In the genomic region with DNA sequence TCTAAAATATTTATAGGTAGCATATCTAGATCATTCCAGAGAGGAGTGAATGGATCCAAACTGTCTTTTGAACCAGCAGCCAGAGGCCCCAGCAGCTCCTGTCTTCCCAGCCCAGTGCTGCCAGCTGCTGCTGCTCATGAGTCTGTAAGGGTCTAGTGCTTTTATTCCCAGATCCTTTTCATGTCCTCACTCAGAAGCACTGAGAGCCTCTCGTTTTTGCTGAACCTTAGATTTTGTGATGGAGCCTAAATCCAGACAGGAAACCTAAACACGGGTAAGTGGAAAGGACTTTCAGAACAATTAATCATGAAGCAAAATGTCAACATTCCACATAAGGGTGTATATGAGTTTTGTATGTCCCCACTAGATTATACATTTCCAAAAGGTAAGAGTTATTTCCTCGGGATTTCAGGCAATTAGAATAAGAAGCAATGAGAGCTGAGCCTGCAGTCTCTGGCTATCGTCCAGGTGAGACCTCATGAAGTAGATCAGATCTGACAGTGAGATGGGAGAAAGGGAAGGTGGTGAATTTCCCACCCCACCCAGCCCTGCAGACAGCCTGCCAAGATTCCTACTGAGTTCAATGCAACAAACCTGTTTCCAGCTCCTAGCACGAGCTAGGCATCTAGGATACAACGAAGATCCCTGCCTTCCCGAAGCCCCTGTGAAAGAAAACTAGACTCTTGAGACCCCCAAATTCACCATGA, we compare ENCODE assay signal across 19 cellular contexts.
DNase-seq lines count a peak whose midpoint lies in the region; ATAC-seq and TF ChIP-seq lines count a peak whose summit lies in the region.
"Had no signal": no experiment of that assay in that cellular context is flagged by ENCODE, and none has a peak within 500 bp of the region (broad histone marks: within the 10 kb centered on the region; RNA-seq: fewer than 3 reads in every experiment).

No MANE protein-coding gene starts in this region.

- peaks cover 2% of the 10 kb centered on the region for H3K27me3 Mint-ChIP-seq in dendritic cell treated with granulocyte-macrophage colony-stimulating factor and Interleukin-4, amounts not matched to agents 40 ng/mL and 50 ng/mL, for 4 days
- peaks cover 19% of the 10 kb centered on the region for H3K27me3 Mint-ChIP-seq in neural progenitor cell (ENCODE audit: insufficient read depth, low read depth)
- H3K27me3 Mint-ChIP-seq in stimulated activated memory B cell treated with anti-CD40 and anti-IgM and Interleukin-4, amounts not matched to agents 10 μg/mL and 1 μg/mL and 100 μg/mL, for 72 hours: no peaks in the 10 kb centered on the region
- H3K27me3 Mint-ChIP-seq in activated T-cell treated with anti-CD3 and anti-CD28 coated beads, Interleukin-2, amount 50 U/mL, for 4 hours (ENCODE audit: low read depth): no peaks in the 10 kb centered on the region
- H3K27me3 Mint-ChIP-seq: activated naive CD8-positive, alpha-beta T cell treated with anti-CD3 and anti-CD28 coated beads, Interleukin-2, amount 50 U/mL, for 24 hours had no signal

- no peak for ATAC-seq in activated CD4-positive, CD25-positive, alpha-beta regulatory T cell treated with anti-CD3 and anti-CD28 coated beads, Interleukin-2, amount 50 U/mL, for 24 hours
- no peak for ATAC-seq in stimulated activated memory B cell treated with anti-CD40 and anti-IgM and Interleukin-4, amounts not matched to agents 10 μg/mL and 1 μg/mL and 100 μg/mL, for 72 hours
- no peak for ATAC-seq in activated T-cell treated with anti-CD3 and anti-CD28 coated beads, Interleukin-2, amount 50 U/mL, for 4 hours
- ATAC-seq: activated naive CD8-positive, alpha-beta T cell treated with anti-CD3 and anti-CD28 coated beads, Interleukin-2, amount 50 U/mL, for 24 hours; CD8-positive, alpha-beta T cell; naive thymus-derived CD4-positive, alpha-beta T cell had no signal

- no peaks in the 10 kb centered on the region for H3K9me3 Mint-ChIP-seq in dendritic cell treated with granulocyte-macrophage colony-stimulating factor and Interleukin-4, amounts not matched to agents 40 ng/mL and 50 ng/mL, for 4 days
- peaks cover 2% of the 10 kb centered on the region for H3K9me3 Mint-ChIP-seq in neural progenitor cell
- H3K9me3 Mint-ChIP-seq in stimulated activated memory B cell treated with anti-CD40 and anti-IgM and Interleukin-4, amounts not matched to agents 10 μg/mL and 1 μg/mL and 100 μg/mL, for 72 hours: no peaks in the 10 kb centered on the region
- peaks cover 3% of the 10 kb centered on the region for H3K9me3 Mint-ChIP-seq in activated T-cell treated with anti-CD3 and anti-CD28 coated beads, Interleukin-2, amount 50 U/mL, for 4 hours
- H3K9me3 Mint-ChIP-seq: activated naive CD8-positive, alpha-beta T cell treated with anti-CD3 and anti-CD28 coated beads, Interleukin-2, amount 50 U/mL, for 24 hours; CD8-positive, alpha-beta T cell had no signal

- no peaks in the 10 kb centered on the region for H3K36me3 Mint-ChIP-seq in dendritic cell treated with granulocyte-macrophage colony-stimulating factor and Interleukin-4, amounts not matched to agents 40 ng/mL and 50 ng/mL, for 4 days (ENCODE audit: low read depth)
- no peaks in the 10 kb centered on the region for H3K36me3 Mint-ChIP-seq in neural progenitor cell
- H3K36me3 Mint-ChIP-seq in stimulated activated memory B cell treated with anti-CD40 and anti-IgM and Interleukin-4, amounts not matched to agents 10 μg/mL and 1 μg/mL and 100 μg/mL, for 72 hours: no peaks in the 10 kb centered on the region
- H3K36me3 Mint-ChIP-seq in activated T-cell treated with anti-CD3 and anti-CD28 coated beads, Interleukin-2, amount 50 U/mL, for 4 hours (ENCODE audit: insufficient read depth): no peaks in the 10 kb centered on the region
- H3K36me3 Mint-ChIP-seq: CD8-positive, alpha-beta T cell had no signal

- no peak overlapping the region for H2AFZ ChIP-seq in neural progenitor cell (replicated peaks)

- peak overlapping the region; percentile 63 for H3K4me2 ChIP-seq in neural progenitor cell

- H3K27ac ChIP-seq in neural progenitor cell: peak overlapping the region; percentile 23
- H3K27ac ChIP-seq: SK-N-MC, testis, VCaP had no signal

- peaks cover 39% of the 10 kb centered on the region for H3K4me1 ChIP-seq in neural progenitor cell

- no peaks in the 10 kb centered on the region for H4K20me1 ChIP-seq in neural progenitor cell (ENCODE audit: low read depth)

- no peak overlapping the region for H3K4me3 ChIP-seq in neural progenitor cell
- H3K4me3 ChIP-seq: SK-N-MC, testis had no signal

- H3K79me2 ChIP-seq in neural progenitor cell (ENCODE audit: low read depth): no peaks in the 10 kb centered on the region

- H3K27me3 ChIP-seq in neural progenitor cell: peaks cover 12% of the 10 kb centered on the region
- H3K27me3 ChIP-seq: testis had no signal

- no peaks in the 10 kb centered on the region for H3K9me3 ChIP-seq in neural progenitor cell (ENCODE audit: low read depth)
- H3K9me3 ChIP-seq: testis had no signal

- no peak overlapping the region for H3K9ac ChIP-seq in neural progenitor cell

- H3K36me3 ChIP-seq in neural progenitor cell: no peaks in the 10 kb centered on the region

- TF ChIP-seq CTCF in neural progenitor cell (IDR thresholded peaks at IDR 0.05): no peak

- intact Hi-C loops in dendritic cell treated with granulocyte-macrophage colony-stimulating factor and Interleukin-4, amounts not matched to agents 40 ng/mL and 50 ng/mL, for 4 days (cut with micrococcal nuclease): loop anchor here (5.0 kb wide), 2 partner anchors 33 to 63 kb away; no protein-coding TSS in a partner anchor

- H3F3A ChIP-seq in neural progenitor cell (ENCODE audit: low read depth): peaks cover 51% of the 10 kb centered on the region

- H3K4me3 Mint-ChIP-seq in dendritic cell treated with granulocyte-macrophage colony-stimulating factor and Interleukin-4, amounts not matched to agents 40 ng/mL and 50 ng/mL, for 4 days: no peak overlapping the region
- peak overlapping the region; percentile 22 for H3K4me3 Mint-ChIP-seq in neural progenitor cell
- H3K4me3 Mint-ChIP-seq in stimulated activated memory B cell treated with anti-CD40 and anti-IgM and Interleukin-4, amounts not matched to agents 10 μg/mL and 1 μg/mL and 100 μg/mL, for 72 hours: no peak overlapping the region
- H3K4me3 Mint-ChIP-seq in activated T-cell treated with anti-CD3 and anti-CD28 coated beads, Interleukin-2, amount 50 U/mL, for 4 hours: no peak overlapping the region
- H3K4me3 Mint-ChIP-seq: activated naive CD8-positive, alpha-beta T cell treated with anti-CD3 and anti-CD28 coated beads, Interleukin-2, amount 50 U/mL, for 24 hours; CD8-positive, alpha-beta T cell; naive thymus-derived CD4-positive, alpha-beta T cell had no signal

- DNase-seq in HT-29 (ENCODE audit: low spot score) (peak; percentile 33), NCI-H524 (lab: John Stamatoyannopoulos, UW) (peak; percentile 15 to 61), neural progenitor cell (ENCODE audit: low spot score) (no peak), OCI-M2 (lab: John Stamatoyannopoulos, UW; ENCODE audit: unreplicated experiment) (no peak)
- no peak for DNase-seq in activated T-cell treated with anti-CD3 and anti-CD28 coated beads, Interleukin-2, amount 50 U/mL, for 4 hours
- DNase-seq: activated CD8-positive, alpha-beta memory T cell treated with anti-CD3 and anti-CD28 coated beads, Interleukin-2, amount 50 U/mL, for 48 hours; activated naive CD8-positive, alpha-beta T cell treated with anti-CD3 and anti-CD28 coated beads, Interleukin-2, amount 50 U/mL, for 24 hours; CD8-positive, alpha-beta T cell; foreskin melanocyte; kidney; naive thymus-derived CD4-positive, alpha-beta T cell; NCI-H1436; NCI-H774; testis had no signal

- H3K27ac Mint-ChIP-seq in dendritic cell treated with granulocyte-macrophage colony-stimulating factor and Interleukin-4, amounts not matched to agents 40 ng/mL and 50 ng/mL, for 4 days: peak overlapping the region; percentile 19
- peak overlapping the region; percentile 90 for H3K27ac Mint-ChIP-seq in neural progenitor cell
- H3K27ac Mint-ChIP-seq in stimulated activated memory B cell treated with anti-CD40 and anti-IgM and Interleukin-4, amounts not matched to agents 10 μg/mL and 1 μg/mL and 100 μg/mL, for 72 hours: no peak overlapping the region
- H3K27ac Mint-ChIP-seq: activated naive CD8-positive, alpha-beta T cell treated with anti-CD3 and anti-CD28 coated beads, Interleukin-2, amount 50 U/mL, for 24 hours; CD8-positive, alpha-beta T cell had no signal

- H3K4me1 Mint-ChIP-seq in dendritic cell treated with granulocyte-macrophage colony-stimulating factor and Interleukin-4, amounts not matched to agents 40 ng/mL and 50 ng/mL, for 4 days (ENCODE audit: low read depth): peaks cover 28% of the 10 kb centered on the region
- H3K4me1 Mint-ChIP-seq in neural progenitor cell: peaks cover 44% of the 10 kb centered on the region
- peaks cover 12% of the 10 kb centered on the region for H3K4me1 Mint-ChIP-seq in stimulated activated memory B cell treated with anti-CD40 and anti-IgM and Interleukin-4, amounts not matched to agents 10 μg/mL and 1 μg/mL and 100 μg/mL, for 72 hours
- peaks cover 22% of the 10 kb centered on the region for H3K4me1 Mint-ChIP-seq in activated T-cell treated with anti-CD3 and anti-CD28 coated beads, Interleukin-2, amount 50 U/mL, for 4 hours (ENCODE audit: low read depth)

Comparison
In these comparisons a context has a peak if more than half of its experiments do, and no peak if none do; other contexts are left out.
1. DNase-seq: peak in HT-29 (single experiment) and NCI-H524 (2 of 2); none in neural progenitor cell (single experiment), OCI-M2 (single experiment) and activated T-cell treated with anti-CD3 and anti-CD28 coated beads, Interleukin-2, amount 50 U/mL, for 4 hours (single experiment).